Comparison of ENCODE assay signal across 14 cellular contexts in the genomic region with DNA sequence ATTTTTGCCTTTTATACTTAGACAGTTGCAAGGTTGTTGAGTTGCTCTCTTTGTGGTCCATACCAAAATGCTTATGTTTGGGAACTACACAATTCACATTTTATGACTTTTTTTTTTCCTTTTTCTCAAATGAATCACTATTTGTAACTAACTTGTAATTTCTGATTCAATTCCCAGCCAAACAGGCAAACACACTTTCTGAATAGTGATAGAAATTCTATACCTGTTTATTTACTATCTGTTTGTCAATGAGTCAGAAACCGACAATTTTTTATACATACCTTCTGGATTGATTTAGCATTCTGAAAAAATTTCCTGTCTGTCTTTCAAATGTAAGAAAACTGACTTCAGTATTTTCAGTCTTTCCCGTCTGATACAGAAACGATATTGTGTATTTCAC.
DNase-seq lines count a peak whose midpoint lies in the region; ATAC-seq, FAIRE-seq and TF ChIP-seq lines count a peak whose summit lies in the region.
"Had no signal": no experiment of that assay in that cellular context is flagged by ENCODE, and none has a peak within 500 bp of the region (broad histone marks: within the 10 kb centered on the region; RNA-seq: fewer than 3 reads in every experiment).

No MANE protein-coding gene starts in this region.

- H3K4me1 ChIP-seq in RWPE2 (ENCODE audit: insufficient read depth, poor library complexity, severe bottlenecking) = peaks cover 11% of the 10 kb centered on the region
- peaks cover 5% of the 10 kb centered on the region for H3K4me1 ChIP-seq in skeletal muscle satellite cell (ENCODE audit: control insufficient read depth, insufficient read depth, low read length)
- H3K4me1 ChIP-seq in left ventricle myocardium inferior = no peaks in the 10 kb centered on the region
- no peaks in the 10 kb centered on the region for H3K4me1 ChIP-seq in small intestine (ENCODE audit: control insufficient read depth in 2 of 2, insufficient read depth in 1 of 2, low read depth in 1 of 2, low read length in 1 of 2)

- 82 to 95% (median 83%) methylated on average over 3 of the region's 3 CpGs for WGBS in small intestine, 3 donors

- H3K4me3 ChIP-seq in RWPE2 (ENCODE audit: severe bottlenecking) (no peak overlapping the region), bronchial epithelial cell (ENCODE audit: low read depth, low read length) (no peak overlapping the region), skeletal muscle satellite cell (ENCODE audit: low read length) (no peak overlapping the region), left ventricle myocardium inferior (no peak overlapping the region), small intestine (ENCODE audit: low read depth in 1 of 2, low read length in 2 of 2) (no peak overlapping the region)

- no peak for TF ChIP-seq CTCF in RWPE2 (IDR thresholded peaks at IDR 0.05; ENCODE audit: poor library complexity, severe bottlenecking)
- TF ChIP-seq CTCF in bronchial epithelial cell (IDR thresholded peaks at IDR 0.05; ENCODE audit: insufficient read depth, low read length, severe bottlenecking) = no peak
- TF ChIP-seq CTCF in left ventricle myocardium inferior (IDR thresholded peaks at IDR 0.05; ENCODE audit: borderline replicate concordance) = no peak

- FAIRE-seq in bronchial epithelial cell (lab: Jason Lieb, UNC) = no peak
- no peak for FAIRE-seq in small intestine (lab: Jason Lieb, UNC)

- no peaks in the 10 kb centered on the region for H3K9me3 ChIP-seq in RWPE2 (ENCODE audit: severe bottlenecking)
- H3K9me3 ChIP-seq in skeletal muscle satellite cell (replicated peaks; ENCODE audit: low read length) = no peaks in the 10 kb centered on the region
- H3K9me3 ChIP-seq in left ventricle myocardium inferior (replicated peaks) = no peaks in the 10 kb centered on the region
- no peaks in the 10 kb centered on the region for H3K9me3 ChIP-seq in small intestine (ENCODE audit: control insufficient read depth, low read depth)

- H3K4me2 ChIP-seq in skeletal muscle satellite cell (ENCODE audit: low read length) = peak overlapping the region; percentile 28

- H3K27ac ChIP-seq in RWPE2 (ENCODE audit: poor library complexity, severe bottlenecking) (peak overlapping the region; percentile 75), left ventricle myocardium inferior (replicated peaks) (no peak overlapping the region), small intestine (ENCODE audit: low read depth in 1 of 2, low read length in 1 of 2) (no peak overlapping the region)

- H3K36me3 ChIP-seq in RWPE2 (ENCODE audit: low read depth) (no peaks in the 10 kb centered on the region), bronchial epithelial cell (ENCODE audit: control insufficient read depth, insufficient read depth, low read length) (no peaks in the 10 kb centered on the region), skeletal muscle satellite cell (ENCODE audit: insufficient read depth, low read length) (no peaks in the 10 kb centered on the region), left ventricle myocardium inferior (no peaks in the 10 kb centered on the region), small intestine (ENCODE audit: control insufficient read depth in 2 of 2, insufficient read depth in 2 of 2, low read length in 2 of 2) (no peaks in the 10 kb centered on the region)

- intact Hi-C loops in left ventricle myocardium inferior (cut with micrococcal nuclease) = no loop called here

- H3K27me3 ChIP-seq in RWPE2 (ENCODE audit: insufficient read depth, poor library complexity, severe bottlenecking) (no peaks in the 10 kb centered on the region), bronchial epithelial cell (ENCODE audit: control insufficient read depth, insufficient read depth, low read length) (no peaks in the 10 kb centered on the region), skeletal muscle satellite cell (ENCODE audit: control insufficient read depth, insufficient read depth, low read length) (no peaks in the 10 kb centered on the region), left ventricle myocardium inferior (ENCODE audit: low read depth) (no peaks in the 10 kb centered on the region), small intestine (ENCODE audit: control insufficient read depth in 2 of 2, insufficient read depth in 2 of 2, low read length in 2 of 2) (no peaks in the 10 kb centered on the region)

- DNase-seq in ELR (ENCODE audit: low read depth) = peak; percentile 13
- no peak for DNase-seq in RWPE2 (ENCODE audit: low spot score)
- peak; percentile 52 for DNase-seq in bronchial epithelial cell (ENCODE audit: low read depth)
- no peak for DNase-seq in SKM-1 (lab: John Stamatoyannopoulos, UW; ENCODE audit: unreplicated experiment)
- DNase-seq in left ventricle myocardium inferior = no peak
- no peak for DNase-seq in small intestine
- DNase-seq: ACHN; CD8-positive, alpha-beta T cell; H9; Karpas-422; NCI-H1417; NCI-H2029 treated with DMSO at 0.1 percent for 48 hours; NCI-H510A treated with DMSO at 0.1 percent for 48 hours had no signal

- no peak overlapping the region for H3K9ac ChIP-seq in skeletal muscle satellite cell (ENCODE audit: low read depth, low read length)

- peak; percentile 69 for ATAC-seq in RWPE2 (ENCODE audit: low read depth)
- ATAC-seq: CD8-positive, alpha-beta T cell had no signal

Comparison
In these comparisons a context has a peak if more than half of its experiments do, and no peak if none do; other contexts are left out.
1. DNase-seq: peak in ELR (single experiment) and bronchial epithelial cell (single experiment); none in RWPE2 (single experiment), SKM-1 (single experiment), left ventricle myocardium inferior (single experiment) and small intestine (single experiment).